In the genomic region with DNA sequence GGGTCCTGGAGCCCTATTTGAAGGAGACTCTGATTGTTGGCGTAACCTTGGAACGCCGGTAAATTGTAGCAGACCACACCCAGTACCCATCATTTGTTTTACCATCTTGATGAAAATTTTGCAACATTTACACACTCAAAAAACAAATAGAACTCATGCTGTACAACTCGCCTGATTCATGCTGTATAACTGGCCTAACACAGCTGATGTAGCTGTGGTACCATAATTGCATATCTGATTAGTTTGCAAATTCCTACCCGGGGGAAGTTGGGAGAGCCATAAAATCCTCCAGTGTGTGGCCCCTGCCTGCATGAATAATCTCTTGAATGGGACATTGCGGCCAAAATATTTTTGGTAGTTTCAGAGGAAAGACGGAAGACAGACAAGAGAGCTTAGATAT, we compare ENCODE assay signal across 14 cellular contexts. TPM values are rescaled to one million over a fixed set of nuclear protein-coding genes. Genes with fewer than 3 reads are reported as not detected.
DNase-seq lines count a peak whose midpoint lies in the region; ATAC-seq lines count a peak whose summit lies in the region.
"Had no signal": no experiment of that assay in that cellular context is flagged by ENCODE, and none has a peak within 500 bp of the region (broad histone marks: within the 10 kb centered on the region; RNA-seq: fewer than 3 reads in every experiment).

No MANE protein-coding gene starts in this region.

- H3K4me2 ChIP-seq in mesenchymal stem cell (ENCODE audit: low read length, poor library complexity, severe bottlenecking): no peak overlapping the region

- H2AFZ ChIP-seq in mesenchymal stem cell (ENCODE audit: low read depth, low read length): no peak overlapping the region
- H2AFZ ChIP-seq: GM23248 had no signal

- H2BK5ac ChIP-seq in mesenchymal stem cell (ENCODE audit: low read depth, low read length, poor library complexity, severe bottlenecking): no peak overlapping the region

- WGBS in mesenchymal stem cell: 75% methylated on average over 7 of the region's 7 CpGs
- 65 to 67% methylated on average over 7 of the region's 7 CpGs for WGBS in aorta, 2 donors

- H3K14ac ChIP-seq in mesenchymal stem cell (ENCODE audit: low read length in 2 of 2): no peak overlapping the region

- ATAC-seq in HG03039 (IDR thresholded peaks at IDR 0.05; ENCODE audit: unreplicated experiment): no peak
- ATAC-seq in aorta (ENCODE audit: low FRiP score): no peak
- ATAC-seq: HCT116 had no signal

- H3K4me3 ChIP-seq in mesenchymal stem cell (ENCODE audit: insufficient read depth in 1 of 2, low read depth in 1 of 2, low read length in 2 of 2): no peak overlapping the region
- H3K4me3 ChIP-seq in stomach smooth muscle (ENCODE audit: low read length in 2 of 2): no peak overlapping the region
- no peak overlapping the region for H3K4me3 ChIP-seq in aorta (ENCODE audit: low read length in 2 of 2)
- H3K4me3 ChIP-seq: GM23248 had no signal

- no peak overlapping the region for H4K8ac ChIP-seq in mesenchymal stem cell (ENCODE audit: low read length)

- H3K27me3 ChIP-seq in mesenchymal stem cell (ENCODE audit: control insufficient read depth in 1 of 2, insufficient read depth in 1 of 2, low read length in 2 of 2): no peaks in the 10 kb centered on the region
- no peaks in the 10 kb centered on the region for H3K27me3 ChIP-seq in stomach smooth muscle (ENCODE audit: control insufficient read depth in 1 of 2, insufficient read depth in 2 of 2, low read length in 2 of 2)
- no peaks in the 10 kb centered on the region for H3K27me3 ChIP-seq in aorta (ENCODE audit: control insufficient read depth in 1 of 2, insufficient read depth in 2 of 2, low read length in 1 of 2)

- H2BK120ac ChIP-seq in mesenchymal stem cell (ENCODE audit: low read depth, low read length): no peak overlapping the region

- peaks cover 4% of the 10 kb centered on the region for H3K4me1 ChIP-seq in mesenchymal stem cell (ENCODE audit: control insufficient read depth, insufficient read depth, low read depth, low read length)
- H3K4me1 ChIP-seq in stomach smooth muscle (ENCODE audit: control insufficient read depth, insufficient read depth, low read length): peaks cover 22% of the 10 kb centered on the region
- H3K4me1 ChIP-seq in aorta (ENCODE audit: control insufficient read depth in 1 of 2, insufficient read depth in 2 of 2, low read length in 2 of 2): no peaks in the 10 kb centered on the region

- H2BK15ac ChIP-seq in mesenchymal stem cell (ENCODE audit: low read depth, poor library complexity, severe bottlenecking): peak overlapping the region; percentile 13

- DNase-seq in EH (ENCODE audit: low read depth) (peak; percentile 57), NCI-H748 treated with DMSO at 0.1 percent for 48 hours (lab: John Stamatoyannopoulos, UW) (peak; percentile 69), mesenchymal stem cell (peak; percentile 42), aorta (no peak), NCI-H510A treated with DMSO at 0.1 percent for 48 hours (lab: John Stamatoyannopoulos, UW) (no peak)
- DNase-seq: DMS153, GM23248, NCI-H1417 treated with DMSO at 0.1 percent for 48 hours, NCI-H2029 treated with DMSO at 0.1 percent for 48 hours had no signal

- peaks cover 5% of the 10 kb centered on the region for H3K79me1 ChIP-seq in mesenchymal stem cell (replicated peaks; ENCODE audit: low read length, poor library complexity, severe bottlenecking)

- peaks cover 0 to 14% of the 10 kb centered on the region in 2 experiments for H3K36me3 ChIP-seq in mesenchymal stem cell (ENCODE audit: control insufficient read depth in 1 of 2, insufficient read depth in 2 of 2, low read depth in 1 of 2, low read length in 2 of 2)
- H3K36me3 ChIP-seq in stomach smooth muscle (ENCODE audit: control insufficient read depth in 2 of 2, insufficient read depth in 2 of 2, low read length in 2 of 2): peaks cover 34 to 49% of the 10 kb centered on the region in 2 donors
- H3K36me3 ChIP-seq in aorta (ENCODE audit: control insufficient read depth in 1 of 2, insufficient read depth in 2 of 2, low read length in 1 of 2): no peaks in the 10 kb centered on the region

- no peaks in the 10 kb centered on the region for H3K9me3 ChIP-seq in mesenchymal stem cell (ENCODE audit: control insufficient read depth, low read length)
- H3K9me3 ChIP-seq in stomach smooth muscle (ENCODE audit: control insufficient read depth in 2 of 2, low read length in 2 of 2): no peaks in the 10 kb centered on the region
- H3K9me3 ChIP-seq in aorta (ENCODE audit: control insufficient read depth, low read length): no peaks in the 10 kb centered on the region

- intact Hi-C loops in aorta (cut with DNase I): loop anchor here in 1 of 2 donors (5.0 kb wide), 1 partner anchor 37 kb away; no protein-coding TSS in a partner anchor

- no peak overlapping the region for H3K23ac ChIP-seq in mesenchymal stem cell (ENCODE audit: low read length in 2 of 2)

- H3K27ac ChIP-seq in mesenchymal stem cell (ENCODE audit: low read length, poor library complexity, severe bottlenecking): no peak overlapping the region
- peak overlapping the region; percentile 11 for H3K27ac ChIP-seq in stomach smooth muscle (ENCODE audit: low read length)
- H3K27ac ChIP-seq in aorta (ENCODE audit: low read depth in 1 of 2, low read length in 2 of 2): no peak overlapping the region
- H3K27ac ChIP-seq: C4-2B, GM23248 had no signal

- no peak overlapping the region for H3K4ac ChIP-seq in mesenchymal stem cell (ENCODE audit: low read depth in 1 of 2, low read length in 2 of 2)

- H3K18ac ChIP-seq in mesenchymal stem cell (ENCODE audit: low read depth in 1 of 2, low read length in 2 of 2): no peak overlapping the region

- H4K91ac ChIP-seq in mesenchymal stem cell (ENCODE audit: low read length): no peak overlapping the region

- H2AK5ac ChIP-seq in mesenchymal stem cell (ENCODE audit: low read length, severe bottlenecking): no peak overlapping the region

- H3K9ac ChIP-seq in mesenchymal stem cell (ENCODE audit: low read length): no peak overlapping the region
- no peak overlapping the region for H3K9ac ChIP-seq in stomach smooth muscle (ENCODE audit: low read length in 2 of 2)
- H3K9ac ChIP-seq: GM23248 had no signal

- H2BK12ac ChIP-seq in mesenchymal stem cell (ENCODE audit: low read length in 2 of 2): no peak overlapping the region

RNA-seq across cellular contexts. Expression of a gene that starts 9.7 kb away (rescaled TPM):
- 2.2 TPM for polyA plus RNA-seq in mesenchymal stem cell (2013, experiment 1 of 2)
- 2.2 TPM for polyA plus RNA-seq in mesenchymal stem cell (2013, experiment 2 of 2)
- under 1 TPM in 1 of 2 donors, not detected in 1; 0.55 TPM for total RNA-seq in aorta
- under 1 TPM in 1 of 2 donors, not detected in 1; 0.28 TPM for polyA plus RNA-seq in aorta
- total RNA-seq: GM23248, HT1080 had no signal
- polyA plus RNA-seq: GM23248 had no signal

Comparison
In these comparisons a context has a peak if more than half of its experiments do, and no peak if none do; other contexts are left out.
1. DNase-seq: peak in EH (single experiment), NCI-H748 treated with DMSO at 0.1 percent for 48 hours (single experiment) and mesenchymal stem cell (single experiment); none in aorta (0 of 2) and NCI-H510A treated with DMSO at 0.1 percent for 48 hours (single experiment).